ENCODE assay signal across 29 cellular contexts in the genomic region with DNA sequence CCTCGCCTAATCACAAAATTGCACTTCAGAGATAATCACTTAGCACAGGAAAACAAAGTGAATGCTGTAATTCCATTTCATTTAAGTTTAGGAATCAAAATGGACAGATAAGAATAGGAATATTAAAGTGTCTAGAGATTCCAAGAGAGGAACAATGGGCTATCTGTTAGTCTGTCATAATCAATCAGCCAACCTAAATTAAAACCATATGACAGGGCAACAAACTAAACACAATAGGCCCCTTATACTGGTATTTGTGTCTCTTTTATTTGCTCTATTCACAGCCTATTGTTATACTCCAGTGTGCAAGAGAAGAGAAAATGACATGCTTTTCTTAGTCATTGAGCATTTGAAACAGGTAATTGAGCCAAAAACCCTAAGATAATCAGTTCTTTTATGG.
DNase-seq lines count a peak whose midpoint lies in the region; ATAC-seq and TF ChIP-seq lines count a peak whose summit lies in the region.
"Had no signal": no experiment of that assay in that cellular context is flagged by ENCODE, and none has a peak within 500 bp of the region (broad histone marks: within the 10 kb centered on the region; RNA-seq: fewer than 3 reads in every experiment).

No MANE protein-coding gene starts in this region.

- H3K27me3 ChIP-seq in ascending aorta: no peaks in the 10 kb centered on the region
- H3K27me3 ChIP-seq: adrenal gland, esophagus muscularis mucosa, gastrocnemius medialis, Peyer's patch, suprapubic skin, upper lobe of left lung had no signal

- no peak for TF ChIP-seq CTCF in ascending aorta (IDR thresholded peaks at IDR 0.05)

- DNase-seq in A172 (ENCODE audit: low spot score) (peak; percentile 0), NCI-H1417 (lab: John Stamatoyannopoulos, UW) (peak in 2 of 3 experiments; percentile 62 to 83), NCI-H748 (lab: John Stamatoyannopoulos, UW; ENCODE audit: unreplicated experiment) (peak; percentile 86), inferior parietal cortex (ENCODE audit: extremely low spot score) (peak; percentile 46), ascending aorta (ENCODE audit: low spot score in 2 of 2) (no peak), occipital lobe (lab: John Stamatoyannopoulos, UW) (no peak)
- no peak for DNase-seq in stimulated activated CD4-positive, alpha-beta T cell treated with anti-CD3 and anti-CD28 coated beads, Interleukin-4, amount 100 ng/mL, for 4 hours
- DNase-seq: 8988T; activated CD4-positive, alpha-beta T cell treated with anti-CD3 and anti-CD28 coated beads for 36 hours; activated CD8-positive, alpha-beta memory T cell treated with anti-CD3 and anti-CD28 coated beads, Interleukin-2, amount 50 U/mL, for 48 hours; activated CD8-positive, alpha-beta T cell treated with anti-CD3 and anti-CD28 coated beads for 36 hours; activated naive CD4-positive, alpha-beta T cell treated with anti-CD3 and anti-CD28 coated beads for 36 hours; adrenal gland; CD4-positive, CD25-positive, alpha-beta regulatory T cell; gastrocnemius medialis; lower lobe of right lung; NCI-H1105; NCI-H524; Peyer's patch; stimulated activated naive CD4-positive, alpha-beta T cell; T1000; upper lobe of left lung had no signal

- no peak overlapping the region for H3K4me3 ChIP-seq in ascending aorta
- H3K4me3 ChIP-seq: adrenal gland, esophagus muscularis mucosa, gastrocnemius medialis, K562, lower lobe of right lung, Peyer's patch, skin epidermis, suprapubic skin, upper lobe of left lung had no signal

- peaks cover 0 to 15% of the 10 kb centered on the region in 2 donors for H3K36me3 ChIP-seq in ascending aorta
- H3K36me3 ChIP-seq: adrenal gland, lower lobe of right lung, Peyer's patch, suprapubic skin, upper lobe of left lung had no signal

- no peak overlapping the region for H3K27ac ChIP-seq in ascending aorta
- H3K27ac ChIP-seq: adrenal gland, esophagus muscularis mucosa, gastrocnemius medialis, lower lobe of right lung, Peyer's patch, skin epidermis, suprapubic skin, upper lobe of left lung, VCaP had no signal

- no peaks in the 10 kb centered on the region for H3K9me3 ChIP-seq in ascending aorta
- H3K9me3 ChIP-seq: adrenal gland, esophagus muscularis mucosa, gastrocnemius medialis, lower lobe of right lung, Peyer's patch, suprapubic skin, upper lobe of left lung had no signal

- intact Hi-C loops in ascending aorta (cut with DNase I): no loop called here

- ATAC-seq in HG02763 (IDR thresholded peaks at IDR 0.05; ENCODE audit: unreplicated experiment): no peak
- ATAC-seq: activated CD4-positive, alpha-beta T cell treated with anti-CD3 and anti-CD28 coated beads for 36 hours; activated CD8-positive, alpha-beta T cell treated with anti-CD3 and anti-CD28 coated beads for 36 hours; gastrocnemius medialis; K562; lower lobe of right lung; natural killer cell treated with Interleukin-12 subunit alpha and Interleukin-12 subunit beta and Interleukin-15 and Interleukin-18, amount 100 ng/mL, for 72 hours had no signal

- peaks cover 0 to 17% of the 10 kb centered on the region in 2 donors for H3K4me1 ChIP-seq in ascending aorta
- H3K4me1 ChIP-seq: adrenal gland, gastrocnemius medialis, lower lobe of right lung, Peyer's patch, upper lobe of left lung had no signal

Comparison
In these comparisons a context has a peak if more than half of its experiments do, and no peak if none do; other contexts are left out.
1. DNase-seq: peak in A172 (single experiment), NCI-H1417 (2 of 3), NCI-H748 (single experiment) and inferior parietal cortex (single experiment); none in ascending aorta (0 of 2), stimulated activated CD4-positive, alpha-beta T cell treated with anti-CD3 and anti-CD28 coated beads, Interleukin-4, amount 100 ng/mL, for 4 hours (0 of 2) and occipital lobe (single experiment).